Comparison of ENCODE assay signal across 15 cellular contexts in the genomic region with DNA sequence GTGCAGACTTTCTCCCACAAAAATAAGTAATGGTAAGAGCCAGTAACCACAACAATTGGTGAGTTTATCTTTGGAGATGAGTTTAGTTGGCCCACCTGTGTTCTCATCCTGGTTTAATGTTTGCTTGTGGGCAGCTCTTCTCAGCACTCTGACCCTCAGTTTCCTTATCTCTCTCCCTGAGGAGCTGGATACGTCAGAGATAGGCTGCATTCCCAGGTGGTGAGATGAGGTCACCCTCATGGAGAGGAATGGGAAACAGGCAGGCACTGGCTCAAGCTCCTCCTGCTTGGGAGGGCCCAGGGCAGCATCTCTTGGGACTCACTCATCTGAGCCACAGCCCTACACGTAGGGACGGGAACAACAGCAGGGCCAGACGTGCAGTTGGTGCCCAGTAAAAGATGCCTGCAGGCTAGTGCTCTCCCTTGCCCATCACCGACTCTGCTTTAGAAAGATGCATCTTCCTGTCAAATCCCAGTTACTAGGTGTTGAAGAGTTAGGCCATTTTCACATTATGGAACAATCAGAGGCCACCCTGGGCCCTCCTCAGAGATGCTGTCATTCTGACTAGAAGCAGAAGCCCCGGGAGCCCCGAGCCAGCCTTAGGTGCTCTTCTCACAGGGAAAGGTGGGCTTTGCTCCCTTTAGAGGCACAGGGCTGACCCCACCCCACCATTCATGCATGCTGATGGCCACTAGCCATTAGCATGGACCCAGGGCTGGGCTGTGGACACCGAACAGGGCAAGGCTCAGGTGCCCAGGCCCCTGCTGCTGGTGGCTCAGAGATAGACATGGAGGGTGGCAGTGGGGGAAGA. TPM values are rescaled to one million over a fixed set of nuclear protein-coding genes. Genes with fewer than 3 reads are reported as not detected.
DNase-seq lines count a peak whose midpoint lies in the region; ATAC-seq and TF ChIP-seq lines count a peak whose summit lies in the region.
"Had no signal": no experiment of that assay in that cellular context is flagged by ENCODE, and none has a peak within 500 bp of the region (broad histone marks: within the 10 kb centered on the region; RNA-seq: fewer than 3 reads in every experiment).

No MANE protein-coding gene starts in this region.

- DNase-seq in AG04450 (ENCODE audit: low read depth, low spot score) (peak; percentile 45), fibroblast of peridontal ligament (ENCODE audit: extremely low read depth) (peak; percentile 19), kidney tubule cell (ENCODE audit: low spot score) (peak; percentile 56), GM19240 (ENCODE audit: insufficient read length, low spot score) (no peak), SJCRH30 (no peak), NCI-H748 treated with DMSO at 0.1 percent for 48 hours (lab: John Stamatoyannopoulos, UW) (no peak)
- DNase-seq in CD8-positive, alpha-beta memory T cell, result no peak
- DNase-seq: activated CD8-positive, alpha-beta memory T cell treated with anti-CD3 and anti-CD28 coated beads, Interleukin-2, amount 50 U/mL, for 48 hours; activated naive CD8-positive, alpha-beta T cell treated with anti-CD3 and anti-CD28 coated beads, Interleukin-2, amount 50 U/mL, for 24 hours; H9; naive thymus-derived CD8-positive, alpha-beta T cell; NCI-H1105 treated with DMSO at 0.1 percent for 48 hours; NCI-H510A had no signal

- no peaks in the 10 kb centered on the region; the same call in 1 of the 2 replicates for H3K36me3 ChIP-seq in SJCRH30
- H3K36me3 ChIP-seq in CD8-positive, alpha-beta memory T cell (ENCODE audit: insufficient read depth, low read length), result peaks cover 51% of the 10 kb centered on the region

- no peak for ATAC-seq in SK-N-SH treated with all-trans-retinoic acid at 6 μM for 48 hours
- ATAC-seq: activated naive CD8-positive, alpha-beta T cell treated with anti-CD3 and anti-CD28 coated beads, Interleukin-2, amount 50 U/mL, for 24 hours; naive thymus-derived CD8-positive, alpha-beta T cell had no signal

- H3K9me3 ChIP-seq in AG04450 (ENCODE audit: control insufficient read depth, insufficient read depth, low read length), result no peaks in the 10 kb centered on the region; the same call in 1 of the 2 replicates
- H3K9me3 ChIP-seq in SJCRH30 (replicated peaks), result no peaks in the 10 kb centered on the region
- no peaks in the 10 kb centered on the region for H3K9me3 ChIP-seq in CD8-positive, alpha-beta memory T cell (ENCODE audit: low read length)

- peaks cover 3 to 98% (median 37%) of the 10 kb centered on the region in 3 donors for H3K36me3 Mint-ChIP-seq in CD8-positive, alpha-beta memory T cell

- POLR2A ChIA-PET in AG04450 (lab: Yijun Ruan, JAX), result no interaction called here
- POLR2A ChIA-PET in CD8-positive, alpha-beta memory T cell (lab: Charles Lee), result no interaction called here

- H3K27ac ChIP-seq in AG04450 (ENCODE audit: low read depth, low read length) (no peak overlapping the region), SJCRH30 (no peak overlapping the region)
- no peak overlapping the region for H3K27ac ChIP-seq in CD8-positive, alpha-beta memory T cell (ENCODE audit: low read depth, low read length)

- H3K4me1 ChIP-seq in SJCRH30, result no peaks in the 10 kb centered on the region
- H3K4me1 ChIP-seq in CD8-positive, alpha-beta memory T cell (ENCODE audit: insufficient read depth, low read length), result no peaks in the 10 kb centered on the region

- no peak for TF ChIP-seq CTCF in AG04450 (IDR thresholded peaks at IDR 0.05; ENCODE audit: low read depth, low read length)

- H3K27me3 Mint-ChIP-seq in CD8-positive, alpha-beta memory T cell, result no peaks in the 10 kb centered on the region
- H3K27me3 Mint-ChIP-seq: activated naive CD8-positive, alpha-beta T cell treated with anti-CD3 and anti-CD28 coated beads, Interleukin-2, amount 50 U/mL, for 24 hours; naive thymus-derived CD8-positive, alpha-beta T cell; type B pancreatic cell had no signal

- CTCF ChIA-PET in AG04450 (lab: Charles Lee), result interaction anchor here (0.7 to 1.3 kb wide), 2 partner anchors 277 kb away, joined by 3 to 7 read pairs; no protein-coding TSS in a partner anchor
- CTCF ChIA-PET in CD8-positive, alpha-beta memory T cell (lab: Charles Lee), result interaction anchor here (1.4 to 1.7 kb wide), 2 partner anchors 29 to 277 kb away, joined by 3 to 4 read pairs; no protein-coding TSS in a partner anchor

- H3K4me3 ChIP-seq in AG04450 (ENCODE audit: low read depth, low read length), result no peak overlapping the region
- H3K4me3 ChIP-seq in SJCRH30, result no peak overlapping the region
- H3K4me3 ChIP-seq in CD8-positive, alpha-beta memory T cell (ENCODE audit: low read length), result no peak overlapping the region

- H3K9me3 Mint-ChIP-seq in CD8-positive, alpha-beta memory T cell, result no peaks in the 10 kb centered on the region
- H3K9me3 Mint-ChIP-seq: activated naive CD8-positive, alpha-beta T cell treated with anti-CD3 and anti-CD28 coated beads, Interleukin-2, amount 50 U/mL, for 24 hours; H9; naive thymus-derived CD8-positive, alpha-beta T cell; type B pancreatic cell had no signal

- H3K27me3 ChIP-seq in AG04450 (ENCODE audit: control insufficient read depth, insufficient read depth, low read length) (no peaks in the 10 kb centered on the region), SJCRH30 (no peaks in the 10 kb centered on the region)
- no peaks in the 10 kb centered on the region for H3K27me3 ChIP-seq in CD8-positive, alpha-beta memory T cell (ENCODE audit: insufficient read depth, low read length, poor library complexity, severe bottlenecking)

- H3K4me3 Mint-ChIP-seq in CD8-positive, alpha-beta memory T cell, result no peak overlapping the region
- H3K4me3 Mint-ChIP-seq: activated naive CD8-positive, alpha-beta T cell treated with anti-CD3 and anti-CD28 coated beads, Interleukin-2, amount 50 U/mL, for 24 hours; H9; naive thymus-derived CD8-positive, alpha-beta T cell; type B pancreatic cell had no signal

- H3K27ac Mint-ChIP-seq in CD8-positive, alpha-beta memory T cell, result no peak overlapping the region
- H3K27ac Mint-ChIP-seq: activated naive CD8-positive, alpha-beta T cell treated with anti-CD3 and anti-CD28 coated beads, Interleukin-2, amount 50 U/mL, for 24 hours; type B pancreatic cell had no signal

- H3K4me1 Mint-ChIP-seq in CD8-positive, alpha-beta memory T cell, result no peaks in the 10 kb centered on the region
- H3K4me1 Mint-ChIP-seq: activated naive CD8-positive, alpha-beta T cell treated with anti-CD3 and anti-CD28 coated beads, Interleukin-2, amount 50 U/mL, for 24 hours had no signal

TF ChIP-seq in SK-N-SH treated with all-trans-retinoic acid at 6 μM for 48 hours, 23 proteins besides CTCF, POLR2A, EP300 and RAD21:
- TF ChIP-seq BACH2 (CRISPR knock-in tag; IDR thresholded peaks at IDR 0.05; ENCODE audit: borderline replicate concordance), result no peak
- no peak for TF ChIP-seq ZNF70 (CRISPR knock-in tag; IDR thresholded peaks at IDR 0.05)
- TF ChIP-seq ISL1 (CRISPR knock-in tag; IDR thresholded peaks at IDR 0.05), result peak; percentile 18; the same call in 1 of the 2 replicates
TF ChIP-seq in SK-N-SH treated with all-trans-retinoic acid at 6 μM for 48 hours: peak in this region for 1.

RNA-seq across cellular contexts. Expression of a gene that starts 59.7 kb away (rescaled TPM):
- polyA plus RNA-seq in AG04450 (2011; rRNA removed), result not detected in 2 replicates
- 0.09 TPM in 1 of 2 replicates, not detected in the other for polyA minus RNA-seq in AG04450 (2011; rRNA and poly(A)+ RNA removed)
- total RNA-seq in SJCRH30 (2014; rRNA removed; shearing (Covaris generic)), result 0.57 and 0.96 TPM in 2 replicates
- total RNA-seq in CD8-positive, alpha-beta memory T cell, result not detected
- polyA plus RNA-seq in CD8-positive, alpha-beta memory T cell, result not detected
- total RNA-seq: naive thymus-derived CD8-positive, alpha-beta T cell had no signal
- polyA plus RNA-seq: naive thymus-derived CD8-positive, alpha-beta T cell had no signal

Comparison
In these comparisons a context has a peak if more than half of its experiments do, and no peak if none do; other contexts are left out.
1. DNase-seq: peak in AG04450 (single experiment), fibroblast of peridontal ligament (single experiment) and kidney tubule cell (single experiment); none in GM19240 (single experiment), SJCRH30 (0 of 2), CD8-positive, alpha-beta memory T cell (0 of 5) and NCI-H748 treated with DMSO at 0.1 percent for 48 hours (single experiment).